ENCODE assay signal across 13 cellular contexts in the genomic region with DNA sequence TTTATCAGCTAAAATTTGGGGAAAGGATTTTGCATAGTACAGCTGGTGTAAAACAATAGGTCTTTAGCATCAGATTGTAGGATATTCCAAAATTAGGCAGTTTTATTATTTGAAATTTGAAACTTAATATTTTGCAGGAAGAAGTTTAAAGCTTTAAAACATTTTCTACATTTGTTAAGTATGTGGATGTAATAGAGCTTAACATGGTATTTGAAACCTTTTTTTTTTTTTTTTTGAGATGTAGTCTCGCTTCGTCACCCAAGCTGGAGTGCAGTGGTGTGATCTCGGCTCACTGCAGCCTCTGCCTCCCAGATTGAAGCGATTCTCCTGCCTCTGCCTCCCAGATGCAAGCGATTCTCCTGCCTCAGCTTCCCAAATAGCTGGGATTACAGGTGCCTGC. TPM values are rescaled to one million over a fixed set of nuclear protein-coding genes. Genes with fewer than 3 reads are reported as not detected.
DNase-seq lines count a peak whose midpoint lies in the region; ATAC-seq, FAIRE-seq and TF ChIP-seq lines count a peak whose summit lies in the region.
"Had no signal": no experiment of that assay in that cellular context is flagged by ENCODE, and none has a peak within 500 bp of the region (broad histone marks: within the 10 kb centered on the region; RNA-seq: fewer than 3 reads in every experiment).

No MANE protein-coding gene starts in this region.

- no peaks in the 10 kb centered on the region for H3K9me3 ChIP-seq in SU-DHL-6 (ENCODE audit: insufficient read depth, low read length)
- no peaks in the 10 kb centered on the region for H3K9me3 ChIP-seq in keratinocyte (ENCODE audit: control insufficient read depth, low read depth, low read length)
- no peaks in the 10 kb centered on the region for H3K9me3 ChIP-seq in transverse colon
- no peaks in the 10 kb centered on the region for H3K9me3 ChIP-seq in testis

- intact Hi-C loops in transverse colon (cut with DNase I; ENCODE audit: low total_unique reads): no loop called here
- intact Hi-C loops in testis (cut with DNase I; ENCODE audit: low total_unique reads): loop anchor here (5.0 kb wide), 1 partner anchor 144 kb away; no protein-coding TSS in a partner anchor

- TF ChIP-seq POLR2A in transverse colon (IDR thresholded peaks at IDR 0.05): no peak
- no peak for TF ChIP-seq POLR2A in testis (IDR thresholded peaks at IDR 0.05)

- no peaks in the 10 kb centered on the region for H3K9me2 ChIP-seq in SU-DHL-6 (replicated peaks; ENCODE audit: insufficient read depth, low read length)

- in situ Hi-C loops in transverse colon (cut with MboI; ENCODE audit: low pct_ligation_motif_present in 1 of 4, low pct_unique_long_range_greater_than_20kb in 1 of 4, low sequenced_read_pairs in 3 of 4): loop anchor here in 1 of 4 donors (25.0 kb wide), 1 partner anchor 121 kb away; a partner anchor contains a TSS

- H3K9ac ChIP-seq in SU-DHL-6 (ENCODE audit: low read length): peak overlapping the region; percentile 11; the same call in 1 of the 2 replicates
- peak overlapping the region; percentile 93 for H3K9ac ChIP-seq in keratinocyte (ENCODE audit: control insufficient read depth, extremely low read depth, insufficient read depth, low read length)

- peaks cover 26% of the 10 kb centered on the region for H3K4me1 Mint-ChIP-seq in activated T-cell treated with anti-CD3 and anti-CD28 coated beads, Interleukin-2, amount 50 U/mL, for 24 hours (ENCODE audit: low read depth)
- H3K4me1 Mint-ChIP-seq: endodermal cell had no signal

- H3K36me3 Mint-ChIP-seq in activated T-cell treated with anti-CD3 and anti-CD28 coated beads, Interleukin-2, amount 50 U/mL, for 24 hours (ENCODE audit: low read depth): no peaks in the 10 kb centered on the region

- H3K27ac ChIP-seq in SU-DHL-6 (ENCODE audit: low read depth, low read length) (no peak overlapping the region), keratinocyte (ENCODE audit: control insufficient read depth, insufficient read depth, low read length) (peak overlapping the region; percentile 89), transverse colon (peak overlapping the region; percentile 90 to 98 (median 96)), testis (no peak overlapping the region)

- no peaks in the 10 kb centered on the region for H3K9me3 Mint-ChIP-seq in activated T-cell treated with anti-CD3 and anti-CD28 coated beads, Interleukin-2, amount 50 U/mL, for 24 hours
- H3K9me3 Mint-ChIP-seq: endodermal cell had no signal

- H3K4me2 ChIP-seq in SU-DHL-6 (ENCODE audit: low read depth, low read length, poor library complexity, severe bottlenecking) (peak overlapping the region; percentile 76), keratinocyte (ENCODE audit: control insufficient read depth, extremely low read depth, insufficient read depth, low read depth, low read length) (peak overlapping the region; percentile 95)

- H3K9me1 ChIP-seq in keratinocyte (ENCODE audit: control insufficient read depth, extremely low read depth, insufficient read depth, low read length): peaks cover 2% of the 10 kb centered on the region

- H3K4me3 Mint-ChIP-seq in activated T-cell treated with anti-CD3 and anti-CD28 coated beads, Interleukin-2, amount 50 U/mL, for 24 hours: peak overlapping the region; percentile 25
- H3K4me3 Mint-ChIP-seq: endodermal cell had no signal

- 63 to 67% methylated on average over 4 to 5 of the region's 5 CpGs for WGBS in transverse colon (ENCODE audit: low coverage in 1 of 2), 2 donors
- 54 to 65% methylated on average over 5 of the region's 5 CpGs for WGBS in testis, 2 donors

- no peaks in the 10 kb centered on the region for H3K27me3 Mint-ChIP-seq in activated T-cell treated with anti-CD3 and anti-CD28 coated beads, Interleukin-2, amount 50 U/mL, for 24 hours

- dilution Hi-C loops in keratinocyte (cut with MboI; ENCODE audit: extremely low pct_ligation_motif_present, low sequenced_read_pairs): no loop called here

- peaks cover 36% of the 10 kb centered on the region for H3K79me2 ChIP-seq in SU-DHL-6 (ENCODE audit: insufficient read depth, low read length)
- H3K79me2 ChIP-seq in keratinocyte (ENCODE audit: control insufficient read depth, insufficient read depth, low read length): peaks cover 67% of the 10 kb centered on the region

- TF ChIP-seq EP300 in transverse colon (IDR thresholded peaks at IDR 0.05; ENCODE audit: low read depth): no peak

- peaks cover 25% of the 10 kb centered on the region for H3F3A ChIP-seq in SU-DHL-6 (ENCODE audit: insufficient read depth)

- peak overlapping the region; percentile 47 for H3K27ac Mint-ChIP-seq in activated T-cell treated with anti-CD3 and anti-CD28 coated beads, Interleukin-2, amount 50 U/mL, for 24 hours
- H3K27ac Mint-ChIP-seq: endodermal cell had no signal

- H4K20me1 ChIP-seq in SU-DHL-6 (ENCODE audit: low read depth, low read length) (peaks cover 13% of the 10 kb centered on the region; the same call in 1 of the 2 replicates), keratinocyte (ENCODE audit: control insufficient read depth, extremely low read depth, insufficient read depth, low read length) (no peaks in the 10 kb centered on the region)

- H3K4me3 ChIP-seq in SU-DHL-6 (ENCODE audit: insufficient read depth, low read length, poor library complexity, severe bottlenecking) (no peak overlapping the region), keratinocyte (ENCODE audit: control insufficient read depth in 2 of 3, extremely low read depth in 1 of 3, insufficient read depth in 2 of 3, low read depth in 1 of 3, low read length in 3 of 3) (peak overlapping the region; percentile 83 to 92 (median 84)), transverse colon (peak overlapping the region in 2 of 4 donors; percentile 66 to 81), testis (no peak overlapping the region)

- H3K36me3 ChIP-seq in SU-DHL-6 (ENCODE audit: low read length): no peaks in the 10 kb centered on the region
- H3K36me3 ChIP-seq in keratinocyte (ENCODE audit: control insufficient read depth in 2 of 2, extremely low read depth in 1 of 2, insufficient read depth in 2 of 2, low read length in 2 of 2): no peaks in the 10 kb centered on the region
- H3K36me3 ChIP-seq in transverse colon: no peaks in the 10 kb centered on the region
- no peaks in the 10 kb centered on the region for H3K36me3 ChIP-seq in testis (ENCODE audit: low read depth, missing control alignments)

- no peak for FAIRE-seq in keratinocyte (lab: Jason Lieb, UNC)

- H3K27me3 ChIP-seq in SU-DHL-6 (ENCODE audit: low read length) (no peaks in the 10 kb centered on the region), keratinocyte (ENCODE audit: control insufficient read depth, extremely low read depth, insufficient read depth, low read length) (no peaks in the 10 kb centered on the region), transverse colon (no peaks in the 10 kb centered on the region), testis (no peaks in the 10 kb centered on the region)

- no peak for ATAC-seq in GM21360 (IDR thresholded peaks at IDR 0.05; ENCODE audit: unreplicated experiment)

- TF ChIP-seq CTCF in SU-DHL-6 (IDR thresholded peaks at IDR 0.05; ENCODE audit: insufficient read depth, low read length, poor library complexity, severe bottlenecking) (no peak), keratinocyte (optimal IDR thresholded peaks at IDR 0.05 in 1 of 3, IDR thresholded peaks at IDR 0.05 in 1 of 3, conservative IDR thresholded peaks at IDR 0.05 in 1 of 3; ENCODE audit: extremely low read depth in 1 of 3, insufficient read depth in 2 of 3, low read length in 3 of 3) (no peak), transverse colon (IDR thresholded peaks at IDR 0.05) (no peak), testis (IDR thresholded peaks at IDR 0.05) (no peak)

- no peak overlapping the region for H2AFZ ChIP-seq in SU-DHL-6 (ENCODE audit: low read depth, low read length, severe bottlenecking)
- H2AFZ ChIP-seq in keratinocyte (ENCODE audit: control insufficient read depth, low read length): no peak overlapping the region

- peaks cover 16% of the 10 kb centered on the region for H3K4me1 ChIP-seq in keratinocyte (ENCODE audit: control insufficient read depth, extremely low read depth, insufficient read depth, low read length)
- H3K4me1 ChIP-seq in transverse colon: peaks cover 4 to 40% (median 22%) of the 10 kb centered on the region in 4 donors
- H3K4me1 ChIP-seq in testis: peaks cover 10% of the 10 kb centered on the region

- DNase-seq in activated T-cell treated with anti-CD3 and anti-CD28 coated beads, Interleukin-2, amount 50 U/mL, for 24 hours: no peak
- no peak for DNase-seq in activated T-cell treated with anti-CD3 and anti-CD28 coated beads for 4 hours
- DNase-seq in keratinocyte (ENCODE audit: low read depth, low spot score): no peak
- DNase-seq in transverse colon: no peak
- no peak for DNase-seq in testis
- no peak for DNase-seq in NCI-H2196 treated with DMSO at 0.1 percent for 48 hours (lab: John Stamatoyannopoulos, UW; ENCODE audit: unreplicated experiment)
- DNase-seq: activated CD4-positive, alpha-beta T cell treated with anti-CD3 and anti-CD28 coated beads, Interleukin-2, amount 50 U/mL, for 48 hours; endodermal cell; NCI-H2171; posterior cingulate gyrus; Right ventricle myocardium superior had no signal

RNA-seq across cellular contexts. Expression of a gene that starts 2.9 kb away (rescaled TPM):
- 16.5 to 26.0 TPM (median 25.6 TPM) in 3 replicates for polyA plus RNA-seq in keratinocyte
- 26.1 TPM for polyA plus RNA-seq in keratinocyte (2011; ENCODE audit: low read depth)
- polyA plus RNA-seq in keratinocyte (2011; cell fraction: cytosol; rRNA removed): 8.3 and 17.4 TPM in 2 replicates
- 34.3 and 37.8 TPM in 2 replicates for polyA plus RNA-seq in keratinocyte (2011; cell fraction: nucleus; rRNA removed)
- polyA plus RNA-seq in keratinocyte (2012; ENCODE audit: low replicate concordance): 12.9 and 17.7 TPM in 2 replicates
- polyA minus RNA-seq in keratinocyte: 6.6 to 79.0 TPM (median 40.6 TPM) in 3 replicates
- polyA minus RNA-seq in keratinocyte (2011; cell fraction: cytosol; rRNA and poly(A)+ RNA removed): 17.1 TPM
- polyA minus RNA-seq in keratinocyte (2011; cell fraction: nucleus; rRNA and poly(A)+ RNA removed): 53.2 and 103 TPM in 2 replicates
- total RNA-seq in transverse colon: 100 to 1,000 TPM; 101 to 143 (median 110) TPM
- 100 to 1,000 TPM; 126 to 136 TPM for total RNA-seq in testis
- polyA plus RNA-seq in testis (ENCODE audit: insufficient read depth, low read depth, low replicate concordance): 28.8 TPM

Comparison
In these comparisons a context has a peak if more than half of its experiments do, and no peak if none do; other contexts are left out.
1. H3K27ac ChIP-seq: peak in keratinocyte (single experiment) and transverse colon (4 of 4); none in SU-DHL-6 (single experiment) and testis (0 of 2).
2. H3K4me3 ChIP-seq: peak in keratinocyte (3 of 3); none in SU-DHL-6 (single experiment) and testis (0 of 2).